Comparison of ENCODE assay signal across 20 cellular contexts in the genomic region with DNA sequence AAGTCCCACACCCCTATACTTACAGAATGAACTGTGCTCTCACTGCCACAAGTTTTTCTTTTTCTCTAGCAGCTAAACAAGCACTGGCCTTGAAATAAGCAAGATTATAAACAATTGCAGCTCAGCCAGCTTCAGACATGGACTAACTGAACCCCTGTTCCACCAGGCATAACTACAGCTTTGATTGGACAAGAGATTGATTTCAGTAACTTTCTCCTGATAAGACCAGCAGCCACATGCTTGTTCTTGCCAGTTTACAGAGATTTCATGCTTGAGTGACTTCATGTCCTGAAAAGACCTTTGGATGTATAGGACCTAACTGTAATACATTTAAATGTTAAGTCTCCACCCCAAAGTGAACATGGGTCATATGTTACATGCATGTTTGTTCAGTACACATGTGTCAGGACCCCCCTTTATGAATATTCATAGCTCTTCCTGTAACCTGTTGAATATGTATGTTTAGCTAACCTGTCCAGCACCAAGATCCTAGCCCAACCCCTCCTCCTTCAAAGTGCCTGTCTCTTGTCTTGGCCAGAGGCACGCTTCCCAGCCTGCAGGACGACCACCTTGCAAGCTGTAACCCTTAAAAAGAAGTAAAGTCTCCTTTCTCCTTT. TPM values are rescaled to one million over a fixed set of nuclear protein-coding genes. Genes with fewer than 3 reads are reported as not detected.
"Had no signal": no experiment of that assay in that cellular context is flagged by ENCODE, and none has a peak within 500 bp of the region (broad histone marks: within the 10 kb centered on the region; RNA-seq: fewer than 3 reads in every experiment).

No MANE protein-coding gene starts in this region.

- H3K4me1 ChIP-seq: esophagus muscularis mucosa, right lobe of liver had no signal

- DNase-seq: activated CD4-positive, alpha-beta T cell treated with anti-CD3 and anti-CD28 coated beads, Interleukin-2, amount 50 U/mL, for 4 hours; activated CD8-positive, alpha-beta memory T cell treated with anti-CD3 and anti-CD28 coated beads, Interleukin-2, amount 10 ng/mL, durations not matched to agents 7 days and 5 days; activated effector memory CD4-positive, alpha-beta T cell treated with anti-CD3 and anti-CD28 coated beads, Interleukin-2, amount 50 U/mL, for 16 hours; activated T-cell treated with anti-CD3 and anti-CD28 coated beads, Interleukin-2, amount 50 U/mL, for 24 hours; anterior cingulate cortex; glutamatergic neuron; left colon; nucleus accumbens; right lobe of liver; thyroid gland had no signal

- H3K36me3 ChIP-seq: esophagus muscularis mucosa, right lobe of liver, thyroid gland had no signal

- H3K4me3 ChIP-seq: esophagus muscularis mucosa, right lobe of liver, thyroid gland had no signal

- H3K27me3 ChIP-seq: esophagus muscularis mucosa, right lobe of liver, thyroid gland had no signal

- H3K27ac ChIP-seq: esophagus muscularis mucosa, right lobe of liver, thyroid gland had no signal

- FAIRE-seq: bronchial epithelial cell, urothelium cell line had no signal

- ATAC-seq: activated CD8-positive, alpha-beta memory T cell treated with anti-CD3 and anti-CD28 coated beads, Interleukin-2, amount 10 ng/mL, durations not matched to agents 7 days and 5 days; activated naive CD4-positive, alpha-beta T cell treated with anti-CD3 and anti-CD28 coated beads, Interleukin-2, amount 50 U/mL, for 72 hours; left colon; natural killer cell treated with Interleukin-12 subunit alpha and Interleukin-12 subunit beta and Interleukin-15 and Interleukin-18, amount 100 ng/mL, for 72 hours; stimulated activated effector memory CD8-positive, alpha-beta T cell treated with anti-CD3 and anti-CD28 coated beads, Interleukin-12 subunit alpha, Interleukin-12 subunit beta, amount 100 ng/mL, for 72 hours had no signal

- H3K9me3 ChIP-seq: right lobe of liver, thyroid gland had no signal

RNA-seq across cellular contexts. Expression of a gene that starts 39.3 kb away (rescaled TPM):
- total RNA-seq: activated CD8-positive, alpha-beta memory T cell treated with anti-CD3 and anti-CD28 coated beads, Interleukin-2, amount 10 ng/mL, durations not matched to agents 7 days and 5 days; activated naive CD4-positive, alpha-beta T cell treated with anti-CD3 and anti-CD28 coated beads, Interleukin-2, amount 50 U/mL, for 72 hours; bronchial epithelial cell; chondrocyte; esophagus muscularis mucosa; fibroblast of villous mesenchyme; left colon; mucosa of gallbladder; natural killer cell treated with Interleukin-12 subunit alpha and Interleukin-12 subunit beta and Interleukin-15 and Interleukin-18, amount 100 ng/mL, for 72 hours; progenitor cell of endocrine pancreas; right lobe of liver; thyroid gland had no signal

RNA-seq across cellular contexts. Expression of a gene that starts 40.3 kb away (rescaled TPM):
- total RNA-seq: activated CD8-positive, alpha-beta memory T cell treated with anti-CD3 and anti-CD28 coated beads, Interleukin-2, amount 10 ng/mL, durations not matched to agents 7 days and 5 days; activated naive CD4-positive, alpha-beta T cell treated with anti-CD3 and anti-CD28 coated beads, Interleukin-2, amount 50 U/mL, for 72 hours; bronchial epithelial cell; chondrocyte; esophagus muscularis mucosa; fibroblast of villous mesenchyme; left colon; mucosa of gallbladder; natural killer cell treated with Interleukin-12 subunit alpha and Interleukin-12 subunit beta and Interleukin-15 and Interleukin-18, amount 100 ng/mL, for 72 hours; progenitor cell of endocrine pancreas; right lobe of liver; thyroid gland had no signal
